In genomic region chr7:36357054-36357453, GRCh38 we compare ENCODE assay signal across 17 cellular contexts. TPM values are rescaled to one million over a fixed set of nuclear protein-coding genes. Genes with fewer than 3 reads are reported as not detected.
DNase-seq lines count a peak whose midpoint lies in the region; ATAC-seq and TF ChIP-seq lines count a peak whose summit lies in the region.
"Had no signal": no experiment of that assay in that cellular context is flagged by ENCODE, and none has a peak within 500 bp of the region (broad histone marks: within the 10 kb centered on the region; RNA-seq: fewer than 3 reads in every experiment).

No MANE protein-coding gene starts in this region.

- DNase-seq in body of pancreas, result peak in 1 of 4 donors; percentile 18
- DNase-seq in globus pallidus (ENCODE audit: low spot score), result peak; percentile 43
- DNase-seq in pons (ENCODE audit: low spot score), result peak; percentile 75
- no peak for DNase-seq in osteoblast (ENCODE audit: insufficient read length, low spot score, missing footprints)
- no peak for DNase-seq in GM19238 (ENCODE audit: insufficient read length, low spot score)
- DNase-seq: BE2C; CD4-positive, CD25-positive, alpha-beta regulatory T cell; CD8-positive, alpha-beta memory T cell; COR-L47; DMS 273 treated with DMSO at 0.1 percent for 48 hours; DMS53; DND-41; EL; GM23248 had no signal

- no peak overlapping the region for H3K27ac ChIP-seq in body of pancreas
- H3K27ac ChIP-seq in osteoblast (ENCODE audit: low read depth, low read length), result no peak overlapping the region
- H3K27ac ChIP-seq: GM23248 had no signal

- H3K4me3 ChIP-seq in body of pancreas (no peak overlapping the region), osteoblast (ENCODE audit: insufficient read depth, low read length) (no peak overlapping the region)
- H3K4me3 ChIP-seq: GM12878, GM23248, HAP-1 had no signal

- H3K4me3 Mint-ChIP-seq in activated T-helper 17 cell treated with anti-CD3 and anti-CD28 coated beads, Interleukin-2, amount 50 U/mL, for 72 hours, result no peak overlapping the region
- H3K4me3 Mint-ChIP-seq: CD4-positive, CD25-positive, alpha-beta regulatory T cell; CD8-positive, alpha-beta memory T cell had no signal

- TF ChIP-seq CTCF in body of pancreas (IDR thresholded peaks at IDR 0.05), result no peak
- no peak for TF ChIP-seq CTCF in osteoblast (IDR thresholded peaks at IDR 0.05; ENCODE audit: extremely low read depth, low read depth, low read length)

- no peak overlapping the region for H3K27ac Mint-ChIP-seq in activated T-helper 17 cell treated with anti-CD3 and anti-CD28 coated beads, Interleukin-2, amount 50 U/mL, for 72 hours
- H3K27ac Mint-ChIP-seq: CD4-positive, CD25-positive, alpha-beta regulatory T cell; CD8-positive, alpha-beta memory T cell had no signal

- H3K36me3 ChIP-seq in body of pancreas (replicated peaks in 1 of 2; ENCODE audit: insufficient read depth in 1 of 2, low read depth in 2 of 2) (no peaks in the 10 kb centered on the region), osteoblast (ENCODE audit: insufficient read depth, low read length) (no peaks in the 10 kb centered on the region)
- H3K36me3 ChIP-seq: BE2C, HAP-1 had no signal

- H4K20me1 ChIP-seq in osteoblast (ENCODE audit: insufficient read depth, low read length), result no peaks in the 10 kb centered on the region

- H2AFZ ChIP-seq in osteoblast (ENCODE audit: low read length), result no peak overlapping the region
- H2AFZ ChIP-seq: GM23248 had no signal

- peak; percentile 30 for ATAC-seq in body of pancreas
- no peak for ATAC-seq in activated T-helper 17 cell treated with anti-CD3 and anti-CD28 coated beads, Interleukin-2, amount 50 U/mL, for 72 hours (replicated peaks)
- ATAC-seq: GM12878 had no signal

- H3K4me1 Mint-ChIP-seq in activated T-helper 17 cell treated with anti-CD3 and anti-CD28 coated beads, Interleukin-2, amount 50 U/mL, for 72 hours, result no peaks in the 10 kb centered on the region
- H3K4me1 Mint-ChIP-seq: CD4-positive, CD25-positive, alpha-beta regulatory T cell; CD8-positive, alpha-beta memory T cell had no signal

- no peaks in the 10 kb centered on the region for H3K27me3 Mint-ChIP-seq in activated T-helper 17 cell treated with anti-CD3 and anti-CD28 coated beads, Interleukin-2, amount 50 U/mL, for 72 hours
- H3K27me3 Mint-ChIP-seq: CD8-positive, alpha-beta memory T cell had no signal

- 43 to 71% methylated on average over 3 of the region's 3 CpGs for WGBS in body of pancreas, 2 donors

- H3K9me3 Mint-ChIP-seq in activated T-helper 17 cell treated with anti-CD3 and anti-CD28 coated beads, Interleukin-2, amount 50 U/mL, for 72 hours, result no peaks in the 10 kb centered on the region
- H3K9me3 Mint-ChIP-seq: CD8-positive, alpha-beta memory T cell had no signal

- H3K36me3 Mint-ChIP-seq in activated T-helper 17 cell treated with anti-CD3 and anti-CD28 coated beads, Interleukin-2, amount 50 U/mL, for 72 hours (ENCODE audit: low read depth), result no peaks in the 10 kb centered on the region
- H3K36me3 Mint-ChIP-seq: CD4-positive, CD25-positive, alpha-beta regulatory T cell; CD8-positive, alpha-beta memory T cell had no signal

- no peaks in the 10 kb centered on the region for H3K79me2 ChIP-seq in osteoblast (ENCODE audit: insufficient read depth, low read length)

- H3K9me3 ChIP-seq in body of pancreas (no peaks in the 10 kb centered on the region), osteoblast (ENCODE audit: low read depth, low read length) (no peaks in the 10 kb centered on the region)
- H3K9me3 ChIP-seq: BE2C, HAP-1 had no signal

- H3K4me1 ChIP-seq in body of pancreas, result peaks cover 23% of the 10 kb centered on the region
- H3K4me1 ChIP-seq in osteoblast (ENCODE audit: insufficient read depth, low read length), result no peaks in the 10 kb centered on the region

- H3K4me2 ChIP-seq in osteoblast (ENCODE audit: insufficient read depth, low read length), result no peak overlapping the region

- H3K27me3 ChIP-seq in body of pancreas, result no peaks in the 10 kb centered on the region
- no peaks in the 10 kb centered on the region for H3K27me3 ChIP-seq in osteoblast (ENCODE audit: insufficient read depth, low read length)
- H3K27me3 ChIP-seq: BE2C had no signal

- intact Hi-C loops in body of pancreas (cut with DNase I), result no loop called here

- no peak for TF ChIP-seq POLR2A in body of pancreas (IDR thresholded peaks at IDR 0.05)

RNA-seq across cellular contexts. Expression of gene ANLN, which starts 32.6 kb away (rescaled TPM):
- total RNA-seq in body of pancreas, result 1 to 10 TPM in 1 of 2 donors, under 1 TPM in 1; 0.78 to 1.6 TPM
- total RNA-seq in osteoblast, result 12.7 and 16.8 TPM in 2 replicates
- 10 to 100 TPM; 64.3 to 67.1 TPM for total RNA-seq in activated T-helper 17 cell treated with anti-CD3 and anti-CD28 coated beads, Interleukin-2, amount 50 U/mL, for 72 hours

Comparison
In these comparisons a context has a peak if more than half of its experiments do, and no peak if none do; other contexts are left out.
1. DNase-seq: peak in globus pallidus (single experiment) and pons (single experiment); none in osteoblast (single experiment) and GM19238 (single experiment).